In genomic region chr1:63635681-63636080, GRCh38 we compare ENCODE assay signal across 28 cellular contexts. TPM values are rescaled to one million over a fixed set of nuclear protein-coding genes. Genes with fewer than 3 reads are reported as not detected.
A peak's percentile ranks its signal among the peaks of the same experiment; 100 is the strongest.
DNase-seq lines count a peak whose midpoint lies in the region; ATAC-seq and TF ChIP-seq lines count a peak whose summit lies in the region.
"Had no signal": no experiment of that assay in that cellular context is flagged by ENCODE, and none has a peak within 500 bp of the region (broad histone marks: within the 10 kb centered on the region; RNA-seq: fewer than 3 reads in every experiment).

No MANE protein-coding gene starts in this region.

- no peak for TF ChIP-seq CTCF in gastroesophageal sphincter (IDR thresholded peaks at IDR 0.05)

- no peaks in the 10 kb centered on the region for H3K9me2 ChIP-seq in GM23248 (ENCODE audit: insufficient read depth)

- H3K4me2 ChIP-seq in GM23248 (ENCODE audit: unreplicated experiment) = no peak overlapping the region

- H3K27me3 ChIP-seq in GM23248 (replicated peaks; ENCODE audit: insufficient read depth) (no peaks in the 10 kb centered on the region), gastroesophageal sphincter (no peaks in the 10 kb centered on the region)
- H3K27me3 ChIP-seq: BE2C had no signal

- no peak overlapping the region for H3K9ac ChIP-seq in GM23248

- in situ Hi-C loops in GM23248 (cut with MboI) = no loop called here

- peaks cover 20% of the 10 kb centered on the region for H3K4me1 ChIP-seq in GM23248 (ENCODE audit: insufficient read depth)
- no peaks in the 10 kb centered on the region for H3K4me1 ChIP-seq in gastroesophageal sphincter
- H3K4me1 ChIP-seq: BE2C had no signal

- no peaks in the 10 kb centered on the region for H3K79me2 ChIP-seq in GM23248 (ENCODE audit: insufficient read depth)

- TF ChIP-seq EP300 in gastroesophageal sphincter (IDR thresholded peaks at IDR 0.05) = no peak

- ATAC-seq in GM21515 (IDR thresholded peaks at IDR 0.05; ENCODE audit: unreplicated experiment) (no peak), gastroesophageal sphincter (no peak)
- ATAC-seq: activated T-cell treated with anti-CD3 and anti-CD28 coated beads, Interleukin-2, amount 50 U/mL, for 72 hours; SK-N-SH treated with all-trans-retinoic acid at 6 μM for 48 hours had no signal

- 39 to 46% methylated on average over 1 of the region's 1 CpG for WGBS in GM23248 (ENCODE audit: low coverage in 1 of 2, low lambda C conversion rate in 2 of 2, missing lambda C conversion rate in 2 of 2), 2 experiments
- 67% methylated on average over 1 of the region's 1 CpG for WGBS in gastroesophageal sphincter (ENCODE audit: low coverage in 1 of 2), 2 donors

- peaks cover 43% of the 10 kb centered on the region for H3K36me3 ChIP-seq in GM23248 (ENCODE audit: low read depth)
- H3K36me3 ChIP-seq in gastroesophageal sphincter = peaks cover 0 to 61% of the 10 kb centered on the region in 2 donors
- H3K36me3 ChIP-seq: BE2C had no signal

- H3K9me3 ChIP-seq in GM23248 (ENCODE audit: low read depth) = no peaks in the 10 kb centered on the region
- H3K9me3 ChIP-seq in gastroesophageal sphincter = no peaks in the 10 kb centered on the region
- H3K9me3 ChIP-seq: BE2C had no signal

- no peaks in the 10 kb centered on the region for H4K20me1 ChIP-seq in GM23248 (ENCODE audit: insufficient read depth)

- H3K27ac ChIP-seq in GM23248 = no peak overlapping the region
- H3K27ac ChIP-seq in gastroesophageal sphincter = no peak overlapping the region
- H3K27ac ChIP-seq: epithelial cell of prostate, skin epidermis had no signal

- no peak for TF ChIP-seq POLR2A in gastroesophageal sphincter (IDR thresholded peaks at IDR 0.05)

- H3F3A ChIP-seq in GM23248 (ENCODE audit: insufficient read depth) = no peaks in the 10 kb centered on the region; the same call in 1 of the 2 replicates

- peak; percentile 22 for DNase-seq in GM23248
- peak; percentile 76 for DNase-seq in astrocyte of the hippocampus (ENCODE audit: low read depth, low spot score)
- peak; percentile 78 for DNase-seq in fibroblast of the conjunctiva (ENCODE audit: low read depth)
- peak; percentile 55 for DNase-seq in smooth muscle cell of the brain vasculature (ENCODE audit: low read depth, low spot score)
- DNase-seq in NCI-H2081 (lab: John Stamatoyannopoulos, UW) = no peak
- no peak for DNase-seq in COLO668 (lab: John Stamatoyannopoulos, UW; ENCODE audit: unreplicated experiment)
- DNase-seq: activated CD4-positive, alpha-beta T cell treated with anti-CD3 and anti-CD28 coated beads for 4 hours; activated naive CD4-positive, alpha-beta T cell treated with anti-CD3 and anti-CD28 coated beads, Interleukin-2, amount 50 U/mL, for 16 hours; activated T-cell treated with anti-CD3 and anti-CD28 coated beads, Interleukin-2, amount 50 U/mL, for 72 hours; anterior cingulate cortex; BE2C; DMS53; effector CD4-positive, alpha-beta T cell; GF-D8; HCEC 1CT; head of caudate nucleus; kidney glomerular epithelial cell; NCI-H2081 treated with DMSO at 0.1 percent for 48 hours; NCI-H446; NCI-H82; OCI-M1; stimulated activated CD4-positive, alpha-beta T cell treated with anti-CD3 and anti-CD28 coated beads, Interleukin-1b, Interleukin-23, amount 100 ng/mL, for 48 hours; T-helper 2 cell had no signal

- H2AFZ ChIP-seq in GM23248 = no peak overlapping the region

- H3K4me3 ChIP-seq in GM23248 (no peak overlapping the region), gastroesophageal sphincter (no peak overlapping the region)
- H3K4me3 ChIP-seq: skin epidermis had no signal

RNA-seq across cellular contexts. Expression of gene PGM1, which starts 42.5 kb away (rescaled TPM):
- total RNA-seq in GM23248 (2014; rRNA removed; shearing (Covaris generic)) = 118 and 128 TPM in 2 replicates
- 118 and 123 TPM in 2 replicates for polyA plus RNA-seq in GM23248 (2016; fragmentation: Nextera tagmentation; extraction: Ambion mirVana)
- total RNA-seq in gastroesophageal sphincter = 10 to 100 TPM; 40.0 to 95.6 (median 61.4) TPM

Comparison
In these comparisons a context has a peak if more than half of its experiments do, and no peak if none do; other contexts are left out.
1. DNase-seq: peak in GM23248 (single experiment), astrocyte of the hippocampus (single experiment), fibroblast of the conjunctiva (single experiment) and smooth muscle cell of the brain vasculature (single experiment); none in NCI-H2081 (0 of 2) and COLO668 (single experiment).